8 cellular contexts compared by ENCODE assay signal in genomic region chr7:151349507-151349853, GRCh38. TPM values are rescaled to one million over a fixed set of nuclear protein-coding genes. Genes with fewer than 3 reads are reported as not detected.
DNase-seq lines count a peak whose midpoint lies in the region; ATAC-seq lines count a peak whose summit lies in the region.

No MANE protein-coding gene starts in this region.

- no peak overlapping the region for H3K4me2 ChIP-seq in neuronal stem cell (ENCODE audit: insufficient read depth, low read length, poor library complexity, severe bottlenecking)
- H3K4me2 ChIP-seq in mesendoderm (ENCODE audit: low read length): no peak overlapping the region

- H3K4ac ChIP-seq in neuronal stem cell (ENCODE audit: low read length) (no peak overlapping the region), mesendoderm (ENCODE audit: low read depth, low read length) (no peak overlapping the region)

- no peak overlapping the region for H2BK12ac ChIP-seq in neuronal stem cell (ENCODE audit: low read length)

- H3K9ac ChIP-seq in neuronal stem cell (ENCODE audit: low read depth, low read length, poor library complexity): no peak overlapping the region
- no peak overlapping the region for H3K9ac ChIP-seq in mesendoderm (ENCODE audit: low read length)

- ATAC-seq in GM18873 (IDR thresholded peaks at IDR 0.05; ENCODE audit: low FRiP score, unreplicated experiment) (peak; percentile 36), HG02852 (IDR thresholded peaks at IDR 0.05; ENCODE audit: unreplicated experiment) (peak; percentile 32)
- ATAC-seq in natural killer cell treated with Interleukin-12 subunit alpha and Interleukin-12 subunit beta and Interleukin-15 and Interleukin-18, amount 100 ng/mL, for 72 hours: peak; percentile 45 to 67

- peaks cover 55% of the 10 kb centered on the region for H3K4me1 Mint-ChIP-seq in activated CD4-positive, alpha-beta memory T cell treated with anti-CD3 and anti-CD28 coated beads, Interleukin-2, amount 10 ng/mL, durations not matched to agents 7 days and 5 days
- H3K4me1 Mint-ChIP-seq in natural killer cell treated with Interleukin-12 subunit alpha and Interleukin-12 subunit beta and Interleukin-15 and Interleukin-18, amount 100 ng/mL, for 72 hours (ENCODE audit: low read depth in 2 of 2): peaks cover 32 to 36% of the 10 kb centered on the region in 2 donors

- H2BK15ac ChIP-seq in neuronal stem cell (ENCODE audit: low read length) (no peak overlapping the region), mesendoderm (replicated peaks; ENCODE audit: low read depth) (no peak overlapping the region)

- no peak overlapping the region for H2AFZ ChIP-seq in neuronal stem cell (ENCODE audit: low read length)

- WGBS in neuronal stem cell (ENCODE audit: extremely low coverage in 2 of 2, insufficient read length in 2 of 2, insufficient replicate concordance in 1 of 2), 2 donors: no CpG with 5 or more reads among the region's 5 CpGs
- no CpG with 5 or more reads among the region's 5 CpGs for WGBS in mesendoderm (ENCODE audit: extremely low coverage, insufficient coverage, low lambda C conversion rate)

- H3K18ac ChIP-seq in neuronal stem cell (ENCODE audit: low read length) (no peak overlapping the region), mesendoderm (ENCODE audit: low read length) (no peak overlapping the region)

- no peaks in the 10 kb centered on the region for H3K79me1 ChIP-seq in neuronal stem cell (ENCODE audit: low read depth, low read length)
- H3K79me1 ChIP-seq in mesendoderm (ENCODE audit: low read length): no peaks in the 10 kb centered on the region

- no peak for DNase-seq in activated CD4-positive, alpha-beta memory T cell treated with anti-CD3 and anti-CD28 coated beads, Interleukin-2, amount 10 ng/mL, durations not matched to agents 7 days and 5 days
- no peak for DNase-seq in natural killer cell treated with Interleukin-12 subunit alpha and Interleukin-12 subunit beta and Interleukin-15 and Interleukin-18, amount 100 ng/mL, for 72 hours (ENCODE audit: low spot score)
- no peak for DNase-seq in GM19240 (ENCODE audit: insufficient read length, low spot score)
- no peak for DNase-seq in neuronal stem cell (ENCODE audit: low spot score)
- DNase-seq in NCI-H2196 treated with DMSO at 0.1 percent for 48 hours (lab: John Stamatoyannopoulos, UW; ENCODE audit: unreplicated experiment): no peak
- no peak for DNase-seq in mesendoderm

- H2BK120ac ChIP-seq in neuronal stem cell (ENCODE audit: low read depth, low read length) (no peak overlapping the region), mesendoderm (ENCODE audit: low read depth, low read length) (no peak overlapping the region)

- POLR2A ChIA-PET in activated CD4-positive, alpha-beta memory T cell treated with anti-CD3 and anti-CD28 coated beads, Interleukin-2, amount 10 ng/mL, durations not matched to agents 7 days and 5 days (lab: Charles Lee): interaction anchor here (1.0 to 4.9 kb wide), 6 partner anchors 7 to 283 kb away, joined by 3 to 56 read pairs (median 6); partner anchors contain the start of gene NUB1

- no peaks in the 10 kb centered on the region for H3K9me3 Mint-ChIP-seq in activated CD4-positive, alpha-beta memory T cell treated with anti-CD3 and anti-CD28 coated beads, Interleukin-2, amount 10 ng/mL, durations not matched to agents 7 days and 5 days
- H3K9me3 Mint-ChIP-seq in natural killer cell treated with Interleukin-12 subunit alpha and Interleukin-12 subunit beta and Interleukin-15 and Interleukin-18, amount 100 ng/mL, for 72 hours: no peaks in the 10 kb centered on the region

- peaks cover 56% of the 10 kb centered on the region for H3K36me3 Mint-ChIP-seq in activated CD4-positive, alpha-beta memory T cell treated with anti-CD3 and anti-CD28 coated beads, Interleukin-2, amount 10 ng/mL, durations not matched to agents 7 days and 5 days (ENCODE audit: low read depth)
- peaks cover 17% of the 10 kb centered on the region for H3K36me3 Mint-ChIP-seq in natural killer cell treated with Interleukin-12 subunit alpha and Interleukin-12 subunit beta and Interleukin-15 and Interleukin-18, amount 100 ng/mL, for 72 hours

- H3K36me3 ChIP-seq in neuronal stem cell (replicated peaks in 1 of 2; ENCODE audit: control insufficient read depth in 2 of 2, insufficient read depth in 2 of 2, low read length in 2 of 2) (peaks cover 36 to 94% of the 10 kb centered on the region in 2 donors), mesendoderm (ENCODE audit: control insufficient read depth, insufficient read depth, low read length) (no peaks in the 10 kb centered on the region)

- no peaks in the 10 kb centered on the region for H3K9me3 ChIP-seq in neuronal stem cell (replicated peaks in 1 of 2; ENCODE audit: control insufficient read depth in 2 of 2, insufficient read depth in 1 of 2, low read depth in 1 of 2, low read length in 2 of 2)

- H3K23ac ChIP-seq in neuronal stem cell (ENCODE audit: low read depth, low read length, poor library complexity): no peak overlapping the region
- H3K23ac ChIP-seq in mesendoderm (ENCODE audit: low read length): no peak overlapping the region

- no peak overlapping the region for H2BK5ac ChIP-seq in neuronal stem cell (ENCODE audit: low read length)
- H2BK5ac ChIP-seq in mesendoderm (ENCODE audit: low read length): no peak overlapping the region

- peak overlapping the region; percentile 69 for H3K4me3 Mint-ChIP-seq in activated CD4-positive, alpha-beta memory T cell treated with anti-CD3 and anti-CD28 coated beads, Interleukin-2, amount 10 ng/mL, durations not matched to agents 7 days and 5 days
- peak overlapping the region; percentile 90 for H3K4me3 Mint-ChIP-seq in natural killer cell treated with Interleukin-12 subunit alpha and Interleukin-12 subunit beta and Interleukin-15 and Interleukin-18, amount 100 ng/mL, for 72 hours

- H4K8ac ChIP-seq in neuronal stem cell (ENCODE audit: low read depth, low read length) (no peak overlapping the region), mesendoderm (ENCODE audit: low read depth, low read length) (no peak overlapping the region)

- no peak overlapping the region for H3K56ac ChIP-seq in mesendoderm (ENCODE audit: low read length)

- H3K27me3 ChIP-seq in neuronal stem cell (ENCODE audit: control insufficient read depth in 3 of 3, insufficient read depth in 3 of 3, low read depth in 1 of 3, low read length in 3 of 3) (no peaks in the 10 kb centered on the region), mesendoderm (ENCODE audit: insufficient read depth, low read length, poor library complexity) (no peaks in the 10 kb centered on the region)

- H2AK5ac ChIP-seq in neuronal stem cell (ENCODE audit: low read depth, low read length) (no peak overlapping the region), mesendoderm (ENCODE audit: low read length) (no peak overlapping the region)

- H4K5ac ChIP-seq in mesendoderm (ENCODE audit: low read length): no peak overlapping the region

- H4K91ac ChIP-seq in neuronal stem cell (ENCODE audit: low read depth, low read length, poor library complexity): no peak overlapping the region

- peaks cover 0 to 3% of the 10 kb centered on the region in 2 donors for H3K4me1 ChIP-seq in neuronal stem cell (ENCODE audit: control insufficient read depth in 2 of 2, insufficient read depth in 1 of 2, low read depth in 1 of 2, low read length in 2 of 2)
- H3K4me1 ChIP-seq in mesendoderm (ENCODE audit: control insufficient read depth, low read depth, low read length): no peaks in the 10 kb centered on the region

- H3K27me3 Mint-ChIP-seq in activated CD4-positive, alpha-beta memory T cell treated with anti-CD3 and anti-CD28 coated beads, Interleukin-2, amount 10 ng/mL, durations not matched to agents 7 days and 5 days: no peaks in the 10 kb centered on the region
- H3K27me3 Mint-ChIP-seq in natural killer cell treated with Interleukin-12 subunit alpha and Interleukin-12 subunit beta and Interleukin-15 and Interleukin-18, amount 100 ng/mL, for 72 hours: no peaks in the 10 kb centered on the region

- H3K14ac ChIP-seq in neuronal stem cell (ENCODE audit: low read length): no peak overlapping the region

- CTCF ChIA-PET in activated CD4-positive, alpha-beta memory T cell treated with anti-CD3 and anti-CD28 coated beads, Interleukin-2, amount 10 ng/mL, durations not matched to agents 7 days and 5 days (lab: Charles Lee): interaction anchor here (1.0 to 9.4 kb wide), 10 partner anchors 8 to 283 kb away, joined by 3 to 143 read pairs (median 14); partner anchors contain the start of genes ABCF2 and NUB1

- H3K27ac Mint-ChIP-seq in activated CD4-positive, alpha-beta memory T cell treated with anti-CD3 and anti-CD28 coated beads, Interleukin-2, amount 10 ng/mL, durations not matched to agents 7 days and 5 days: peak overlapping the region; percentile 94
- peak overlapping the region; percentile 94 for H3K27ac Mint-ChIP-seq in natural killer cell treated with Interleukin-12 subunit alpha and Interleukin-12 subunit beta and Interleukin-15 and Interleukin-18, amount 100 ng/mL, for 72 hours

- no peaks in the 10 kb centered on the region for H3K79me2 ChIP-seq in mesendoderm (ENCODE audit: control insufficient read depth, insufficient read depth, low read length)

- H3K27ac ChIP-seq in neuronal stem cell (replicated peaks; ENCODE audit: low read length) (no peak overlapping the region), mesendoderm (ENCODE audit: low read depth, low read length) (no peak overlapping the region)

- no peak overlapping the region for H3K4me3 ChIP-seq in neuronal stem cell (ENCODE audit: low read length in 2 of 2)
- H3K4me3 ChIP-seq in mesendoderm (ENCODE audit: low read length): no peak overlapping the region

RNA-seq across cellular contexts. Expression of gene NUB1, which starts 7.9 kb away (rescaled TPM):
- 10 to 100 TPM; 62.1 to 67.3 TPM for total RNA-seq in activated CD4-positive, alpha-beta memory T cell treated with anti-CD3 and anti-CD28 coated beads, Interleukin-2, amount 10 ng/mL, durations not matched to agents 7 days and 5 days
- 10 to 100 TPM; 53.6 to 66.9 TPM for total RNA-seq in natural killer cell treated with Interleukin-12 subunit alpha and Interleukin-12 subunit beta and Interleukin-15 and Interleukin-18, amount 100 ng/mL, for 72 hours
- 74.1 TPM for polyA plus RNA-seq in neuronal stem cell (2013, experiment 1 of 2)
- polyA plus RNA-seq in neuronal stem cell (2013, experiment 2 of 2): 73.2 TPM
- 42.7 TPM for polyA plus RNA-seq in mesendoderm (2013, experiment 1 of 2)
- polyA plus RNA-seq in mesendoderm (2013, experiment 2 of 2): 43.4 TPM
